In the genomic region with DNA sequence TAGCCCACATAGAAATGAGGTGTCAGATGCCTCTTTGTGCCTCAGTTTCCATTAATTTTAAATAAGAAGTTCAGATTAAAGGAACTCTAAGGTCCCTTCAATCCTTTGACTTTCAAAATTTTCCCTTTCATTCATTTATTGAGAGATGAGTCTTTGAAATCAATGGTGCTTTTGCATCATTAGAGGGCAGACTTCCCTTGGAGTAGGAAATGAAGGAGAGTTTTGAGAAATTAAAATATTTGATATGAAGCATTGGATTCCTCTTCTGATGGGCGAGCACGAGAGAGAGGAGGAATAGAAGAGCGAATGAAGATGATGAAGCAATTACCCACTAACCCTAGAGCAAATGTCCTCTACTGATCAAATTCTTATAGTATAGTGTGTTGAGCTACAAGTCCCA, we compare ENCODE assay signal across 2 cellular contexts.
TF ChIP-seq lines count a peak whose summit lies in the region.

No MANE protein-coding gene starts in this region.

TF ChIP-seq in endothelial cell of umbilical vein, 7 proteins besides CTCF, POLR2A, EP300 and RAD21:
- TF ChIP-seq FOS (IDR thresholded peaks at IDR 0.05; ENCODE audit: borderline replicate concordance, insufficient read depth, low read length) (no peak), EZH2 (IDR thresholded peaks at IDR 0.05; ENCODE audit: borderline replicate concordance, low read depth, low read length, severe bottlenecking) (no peak), MYC (IDR thresholded peaks at IDR 0.05; ENCODE audit: low read depth, low read length) (no peak), GATA2 (IDR thresholded peaks at IDR 0.05; ENCODE audit: insufficient read depth, insufficient read length, low read depth, low read length) (no peak), JUN (IDR thresholded peaks at IDR 0.05; ENCODE audit: borderline replicate concordance, insufficient read depth, insufficient read length, low read depth) (no peak), POLR2AphosphoS5 (IDR thresholded peaks at IDR 0.05; ENCODE audit: insufficient read depth, low read depth, low read length) (no peak)
- TF ChIP-seq, protein P1, sequence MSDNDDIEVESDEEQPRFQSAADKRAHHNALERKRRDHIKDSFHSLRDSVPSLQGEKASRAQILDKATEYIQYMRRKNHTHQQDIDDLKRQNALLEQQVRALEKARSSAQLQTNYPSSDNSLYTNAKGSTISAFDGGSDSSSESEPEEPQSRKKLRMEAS (IDR thresholded peaks at IDR 0.05; ENCODE audit: insufficient read depth, insufficient read length), result no peak

TF ChIP-seq in neural cell, 6 proteins besides CTCF, POLR2A, EP300 and RAD21:
- TF ChIP-seq POLR2AphosphoS5 (IDR thresholded peaks at IDR 0.05) (no peak), TAF1 (IDR thresholded peaks at IDR 0.05; ENCODE audit: low read depth) (no peak), SMC3 (conservative IDR thresholded peaks at IDR 0.05; ENCODE audit: poor library complexity) (no peak), EZH2 (IDR thresholded peaks at IDR 0.05; ENCODE audit: borderline replicate concordance, insufficient read depth, low read length, poor library complexity, severe bottlenecking) (no peak), MXI1 (conservative IDR thresholded peaks at IDR 0.05; ENCODE audit: poor library complexity, severe bottlenecking) (no peak)
- TF ChIP-seq, protein P2, sequence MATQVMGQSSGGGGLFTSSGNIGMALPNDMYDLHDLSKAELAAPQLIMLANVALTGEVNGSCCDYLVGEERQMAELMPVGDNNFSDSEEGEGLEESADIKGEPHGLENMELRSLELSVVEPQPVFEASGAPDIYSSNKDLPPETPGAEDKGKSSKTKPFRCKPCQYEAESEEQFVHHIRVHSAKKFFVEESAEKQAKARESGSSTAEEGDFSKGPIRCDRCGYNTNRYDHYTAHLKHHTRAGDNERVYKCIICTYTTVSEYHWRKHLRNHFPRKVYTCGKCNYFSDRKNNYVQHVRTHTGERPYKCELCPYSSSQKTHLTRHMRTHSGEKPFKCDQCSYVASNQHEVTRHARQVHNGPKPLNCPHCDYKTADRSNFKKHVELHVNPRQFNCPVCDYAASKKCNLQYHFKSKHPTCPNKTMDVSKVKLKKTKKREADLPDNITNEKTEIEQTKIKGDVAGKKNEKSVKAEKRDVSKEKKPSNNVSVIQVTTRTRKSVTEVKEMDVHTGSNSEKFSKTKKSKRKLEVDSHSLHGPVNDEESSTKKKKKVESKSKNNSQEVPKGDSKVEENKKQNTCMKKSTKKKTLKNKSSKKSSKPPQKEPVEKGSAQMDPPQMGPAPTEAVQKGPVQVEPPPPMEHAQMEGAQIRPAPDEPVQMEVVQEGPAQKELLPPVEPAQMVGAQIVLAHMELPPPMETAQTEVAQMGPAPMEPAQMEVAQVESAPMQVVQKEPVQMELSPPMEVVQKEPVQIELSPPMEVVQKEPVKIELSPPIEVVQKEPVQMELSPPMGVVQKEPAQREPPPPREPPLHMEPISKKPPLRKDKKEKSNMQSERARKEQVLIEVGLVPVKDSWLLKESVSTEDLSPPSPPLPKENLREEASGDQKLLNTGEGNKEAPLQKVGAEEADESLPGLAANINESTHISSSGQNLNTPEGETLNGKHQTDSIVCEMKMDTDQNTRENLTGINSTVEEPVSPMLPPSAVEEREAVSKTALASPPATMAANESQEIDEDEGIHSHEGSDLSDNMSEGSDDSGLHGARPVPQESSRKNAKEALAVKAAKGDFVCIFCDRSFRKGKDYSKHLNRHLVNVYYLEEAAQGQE (IDR thresholded peaks at IDR 0.05; ENCODE audit: borderline replicate concordance), result no peak
